ENCODE assay signal across 2 cellular contexts in the genomic region with DNA sequence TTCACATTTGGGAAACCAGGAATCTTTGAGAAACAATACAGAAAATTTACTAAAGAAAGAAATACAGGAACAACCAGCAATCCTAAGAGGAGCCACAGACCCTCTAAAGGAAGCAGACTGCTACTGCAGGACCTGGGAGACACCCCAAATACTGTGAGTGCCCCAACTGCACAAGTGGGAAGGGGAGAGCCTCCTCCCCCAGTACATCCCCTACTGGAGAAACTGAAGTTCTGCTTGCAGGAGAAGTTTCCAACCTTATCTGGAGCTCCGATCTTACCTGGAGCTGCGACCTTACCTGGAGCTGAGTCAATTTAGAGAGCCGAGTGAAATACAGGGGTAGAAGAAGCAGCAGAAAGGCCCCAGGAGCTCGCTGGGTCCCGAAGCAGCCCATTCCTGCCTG.
A peak's percentile ranks its signal among the peaks of the same experiment; 100 is the strongest.
TF ChIP-seq lines count a peak whose summit lies in the region.

No MANE protein-coding gene starts in this region.

TF ChIP-seq in GM23338, 12 proteins besides CTCF, POLR2A, EP300 and RAD21:
- TF ChIP-seq, protein P1, sequence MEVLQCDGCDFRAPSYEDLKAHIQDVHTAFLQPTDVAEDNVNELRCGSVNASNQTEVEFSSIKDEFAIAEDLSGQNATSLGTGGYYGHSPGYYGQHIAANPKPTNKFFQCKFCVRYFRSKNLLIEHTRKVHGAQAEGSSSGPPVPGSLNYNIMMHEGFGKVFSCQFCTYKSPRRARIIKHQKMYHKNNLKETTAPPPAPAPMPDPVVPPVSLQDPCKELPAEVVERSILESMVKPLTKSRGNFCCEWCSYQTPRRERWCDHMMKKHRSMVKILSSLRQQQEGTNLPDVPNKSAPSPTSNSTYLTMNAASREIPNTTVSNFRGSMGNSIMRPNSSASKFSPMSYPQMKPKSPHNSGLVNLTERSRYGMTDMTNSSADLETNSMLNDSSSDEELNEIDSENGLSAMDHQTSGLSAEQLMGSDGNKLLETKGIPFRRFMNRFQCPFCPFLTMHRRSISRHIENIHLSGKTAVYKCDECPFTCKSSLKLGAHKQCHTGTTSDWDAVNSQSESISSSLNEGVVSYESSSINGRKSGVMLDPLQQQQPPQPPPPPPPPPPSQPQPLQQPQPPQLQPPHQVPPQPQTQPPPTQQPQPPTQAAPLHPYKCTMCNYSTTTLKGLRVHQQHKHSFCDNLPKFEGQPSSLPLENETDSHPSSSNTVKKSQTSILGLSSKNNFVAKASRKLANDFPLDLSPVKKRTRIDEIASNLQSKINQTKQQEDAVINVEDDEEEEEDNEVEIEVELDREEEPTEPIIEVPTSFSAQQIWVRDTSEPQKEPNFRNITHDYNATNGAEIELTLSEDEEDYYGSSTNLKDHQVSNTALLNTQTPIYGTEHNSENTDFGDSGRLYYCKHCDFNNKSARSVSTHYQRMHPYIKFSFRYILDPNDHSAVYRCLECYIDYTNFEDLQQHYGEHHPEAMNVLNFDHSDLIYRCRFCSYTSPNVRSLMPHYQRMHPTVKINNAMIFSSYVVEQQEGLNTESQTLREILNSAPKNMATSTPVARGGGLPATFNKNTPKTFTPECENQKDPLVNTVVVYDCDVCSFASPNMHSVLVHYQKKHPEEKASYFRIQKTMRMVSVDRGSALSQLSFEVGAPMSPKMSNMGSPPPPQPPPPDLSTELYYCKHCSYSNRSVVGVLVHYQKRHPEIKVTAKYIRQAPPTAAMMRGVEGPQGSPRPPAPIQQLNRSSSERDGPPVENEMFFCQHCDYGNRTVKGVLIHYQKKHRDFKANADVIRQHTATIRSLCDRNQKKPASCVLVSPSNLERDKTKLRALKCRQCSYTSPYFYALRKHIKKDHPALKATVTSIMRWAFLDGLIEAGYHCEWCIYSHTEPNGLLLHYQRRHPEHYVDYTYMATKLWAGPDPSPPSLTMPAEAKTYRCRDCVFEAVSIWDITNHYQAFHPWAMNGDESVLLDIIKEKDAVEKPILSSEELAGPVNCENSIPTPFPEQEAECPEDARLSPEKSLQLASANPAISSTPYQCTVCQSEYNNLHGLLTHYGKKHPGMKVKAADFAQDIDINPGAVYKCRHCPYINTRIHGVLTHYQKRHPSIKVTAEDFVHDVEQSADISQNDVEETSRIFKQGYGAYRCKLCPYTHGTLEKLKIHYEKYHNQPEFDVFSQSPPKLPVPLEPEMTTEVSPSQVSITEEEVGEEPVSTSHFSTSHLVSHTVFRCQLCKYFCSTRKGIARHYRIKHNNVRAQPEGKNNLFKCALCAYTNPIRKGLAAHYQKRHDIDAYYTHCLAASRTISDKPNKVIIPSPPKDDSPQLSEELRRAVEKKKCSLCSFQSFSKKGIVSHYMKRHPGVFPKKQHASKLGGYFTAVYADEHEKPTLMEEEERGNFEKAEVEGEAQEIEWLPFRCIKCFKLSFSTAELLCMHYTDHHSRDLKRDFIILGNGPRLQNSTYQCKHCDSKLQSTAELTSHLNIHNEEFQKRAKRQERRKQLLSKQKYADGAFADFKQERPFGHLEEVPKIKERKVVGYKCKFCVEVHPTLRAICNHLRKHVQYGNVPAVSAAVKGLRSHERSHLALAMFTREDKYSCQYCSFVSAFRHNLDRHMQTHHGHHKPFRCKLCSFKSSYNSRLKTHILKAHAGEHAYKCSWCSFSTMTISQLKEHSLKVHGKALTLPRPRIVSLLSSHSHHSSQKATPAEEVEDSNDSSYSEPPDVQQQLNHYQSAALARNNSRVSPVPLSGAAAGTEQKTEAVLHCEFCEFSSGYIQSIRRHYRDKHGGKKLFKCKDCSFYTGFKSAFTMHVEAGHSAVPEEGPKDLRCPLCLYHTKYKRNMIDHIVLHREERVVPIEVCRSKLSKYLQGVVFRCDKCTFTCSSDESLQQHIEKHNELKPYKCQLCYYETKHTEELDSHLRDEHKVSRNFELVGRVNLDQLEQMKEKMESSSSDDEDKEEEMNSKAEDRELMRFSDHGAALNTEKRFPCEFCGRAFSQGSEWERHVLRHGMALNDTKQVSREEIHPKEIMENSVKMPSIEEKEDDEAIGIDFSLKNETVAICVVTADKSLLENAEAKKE (CRISPR knock-in tag; IDR thresholded peaks at IDR 0.05), result peak; percentile 74
- TF ChIP-seq CREB1 (CRISPR knock-in tag; IDR thresholded peaks at IDR 0.05; ENCODE audit: low read depth) (no peak), EZH2phosphoT487 (IDR thresholded peaks at IDR 0.05; ENCODE audit: unreplicated experiment) (no peak), POLR2AphosphoS5 (IDR thresholded peaks at IDR 0.05; ENCODE audit: low read depth) (no peak)

TF ChIP-seq in WTC11, 78 proteins besides CTCF, POLR2A, EP300 and RAD21 (continued from another document):
- TF ChIP-seq, protein P2, sequence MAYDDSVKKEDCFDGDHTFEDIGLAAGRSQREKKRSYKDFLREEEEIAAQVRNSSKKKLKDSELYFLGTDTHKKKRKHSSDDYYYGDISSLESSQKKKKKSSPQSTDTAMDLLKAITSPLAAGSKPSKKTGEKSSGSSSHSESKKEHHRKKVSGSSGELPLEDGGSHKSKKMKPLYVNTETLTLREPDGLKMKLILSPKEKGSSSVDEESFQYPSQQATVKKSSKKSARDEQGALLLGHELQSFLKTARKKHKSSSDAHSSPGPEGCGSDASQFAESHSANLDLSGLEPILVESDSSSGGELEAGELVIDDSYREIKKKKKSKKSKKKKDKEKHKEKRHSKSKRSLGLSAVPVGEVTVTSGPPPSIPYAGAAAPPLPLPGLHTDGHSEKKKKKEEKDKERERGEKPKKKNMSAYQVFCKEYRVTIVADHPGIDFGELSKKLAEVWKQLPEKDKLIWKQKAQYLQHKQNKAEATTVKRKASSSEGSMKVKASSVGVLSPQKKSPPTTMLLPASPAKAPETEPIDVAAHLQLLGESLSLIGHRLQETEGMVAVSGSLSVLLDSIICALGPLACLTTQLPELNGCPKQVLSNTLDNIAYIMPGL (CRISPR knock-in tag; IDR thresholded peaks at IDR 0.05), result no peak
- TF ChIP-seq, protein P3, sequence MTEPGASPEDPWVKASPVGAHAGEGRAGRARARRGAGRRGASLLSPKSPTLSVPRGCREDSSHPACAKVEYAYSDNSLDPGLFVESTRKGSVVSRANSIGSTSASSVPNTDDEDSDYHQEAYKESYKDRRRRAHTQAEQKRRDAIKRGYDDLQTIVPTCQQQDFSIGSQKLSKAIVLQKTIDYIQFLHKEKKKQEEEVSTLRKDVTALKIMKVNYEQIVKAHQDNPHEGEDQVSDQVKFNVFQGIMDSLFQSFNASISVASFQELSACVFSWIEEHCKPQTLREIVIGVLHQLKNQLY (CRISPR knock-in tag; IDR thresholded peaks at IDR 0.05), result no peak
- TF ChIP-seq NR1H2 (CRISPR knock-in tag; IDR thresholded peaks at IDR 0.05) (no peak), JUN (CRISPR knock-in tag; IDR thresholded peaks at IDR 0.05) (no peak), HMGA2 (CRISPR knock-in tag; IDR thresholded peaks at IDR 0.05) (no peak), CBFB (CRISPR knock-in tag; IDR thresholded peaks at IDR 0.05; ENCODE audit: low read depth) (no peak)
- TF ChIP-seq, protein P4, sequence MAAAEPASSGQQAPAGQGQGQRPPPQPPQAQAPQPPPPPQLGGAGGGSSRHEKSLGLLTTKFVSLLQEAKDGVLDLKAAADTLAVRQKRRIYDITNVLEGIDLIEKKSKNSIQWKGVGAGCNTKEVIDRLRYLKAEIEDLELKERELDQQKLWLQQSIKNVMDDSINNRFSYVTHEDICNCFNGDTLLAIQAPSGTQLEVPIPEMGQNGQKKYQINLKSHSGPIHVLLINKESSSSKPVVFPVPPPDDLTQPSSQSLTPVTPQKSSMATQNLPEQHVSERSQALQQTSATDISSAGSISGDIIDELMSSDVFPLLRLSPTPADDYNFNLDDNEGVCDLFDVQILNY (CRISPR knock-in tag; IDR thresholded peaks at IDR 0.05), result no peak
- TF ChIP-seq, protein P5, sequence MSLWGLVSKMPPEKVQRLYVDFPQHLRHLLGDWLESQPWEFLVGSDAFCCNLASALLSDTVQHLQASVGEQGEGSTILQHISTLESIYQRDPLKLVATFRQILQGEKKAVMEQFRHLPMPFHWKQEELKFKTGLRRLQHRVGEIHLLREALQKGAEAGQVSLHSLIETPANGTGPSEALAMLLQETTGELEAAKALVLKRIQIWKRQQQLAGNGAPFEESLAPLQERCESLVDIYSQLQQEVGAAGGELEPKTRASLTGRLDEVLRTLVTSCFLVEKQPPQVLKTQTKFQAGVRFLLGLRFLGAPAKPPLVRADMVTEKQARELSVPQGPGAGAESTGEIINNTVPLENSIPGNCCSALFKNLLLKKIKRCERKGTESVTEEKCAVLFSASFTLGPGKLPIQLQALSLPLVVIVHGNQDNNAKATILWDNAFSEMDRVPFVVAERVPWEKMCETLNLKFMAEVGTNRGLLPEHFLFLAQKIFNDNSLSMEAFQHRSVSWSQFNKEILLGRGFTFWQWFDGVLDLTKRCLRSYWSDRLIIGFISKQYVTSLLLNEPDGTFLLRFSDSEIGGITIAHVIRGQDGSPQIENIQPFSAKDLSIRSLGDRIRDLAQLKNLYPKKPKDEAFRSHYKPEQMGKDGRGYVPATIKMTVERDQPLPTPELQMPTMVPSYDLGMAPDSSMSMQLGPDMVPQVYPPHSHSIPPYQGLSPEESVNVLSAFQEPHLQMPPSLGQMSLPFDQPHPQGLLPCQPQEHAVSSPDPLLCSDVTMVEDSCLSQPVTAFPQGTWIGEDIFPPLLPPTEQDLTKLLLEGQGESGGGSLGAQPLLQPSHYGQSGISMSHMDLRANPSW (CRISPR knock-in tag; conservative IDR thresholded peaks at IDR 0.05; ENCODE audit: low read depth), result no peak
- TF ChIP-seq, protein P6, sequence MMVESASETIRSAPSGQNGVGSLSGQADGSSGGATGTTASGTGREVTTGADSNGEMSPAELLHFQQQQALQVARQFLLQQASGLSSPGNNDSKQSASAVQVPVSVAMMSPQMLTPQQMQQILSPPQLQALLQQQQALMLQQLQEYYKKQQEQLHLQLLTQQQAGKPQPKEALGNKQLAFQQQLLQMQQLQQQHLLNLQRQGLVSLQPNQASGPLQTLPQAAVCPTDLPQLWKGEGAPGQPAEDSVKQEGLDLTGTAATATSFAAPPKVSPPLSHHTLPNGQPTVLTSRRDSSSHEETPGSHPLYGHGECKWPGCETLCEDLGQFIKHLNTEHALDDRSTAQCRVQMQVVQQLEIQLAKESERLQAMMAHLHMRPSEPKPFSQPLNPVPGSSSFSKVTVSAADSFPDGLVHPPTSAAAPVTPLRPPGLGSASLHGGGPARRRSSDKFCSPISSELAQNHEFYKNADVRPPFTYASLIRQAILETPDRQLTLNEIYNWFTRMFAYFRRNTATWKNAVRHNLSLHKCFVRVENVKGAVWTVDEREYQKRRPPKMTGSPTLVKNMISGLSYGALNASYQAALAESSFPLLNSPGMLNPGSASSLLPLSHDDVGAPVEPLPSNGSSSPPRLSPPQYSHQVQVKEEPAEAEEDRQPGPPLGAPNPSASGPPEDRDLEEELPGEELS (CRISPR knock-in tag; IDR thresholded peaks at IDR 0.05), result no peak
- TF ChIP-seq, protein P7, sequence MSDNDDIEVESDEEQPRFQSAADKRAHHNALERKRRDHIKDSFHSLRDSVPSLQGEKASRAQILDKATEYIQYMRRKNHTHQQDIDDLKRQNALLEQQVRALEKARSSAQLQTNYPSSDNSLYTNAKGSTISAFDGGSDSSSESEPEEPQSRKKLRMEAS (CRISPR knock-in tag; IDR thresholded peaks at IDR 0.05), result no peak
